ENCODE assay signal across 2 cellular contexts in the genomic region with DNA sequence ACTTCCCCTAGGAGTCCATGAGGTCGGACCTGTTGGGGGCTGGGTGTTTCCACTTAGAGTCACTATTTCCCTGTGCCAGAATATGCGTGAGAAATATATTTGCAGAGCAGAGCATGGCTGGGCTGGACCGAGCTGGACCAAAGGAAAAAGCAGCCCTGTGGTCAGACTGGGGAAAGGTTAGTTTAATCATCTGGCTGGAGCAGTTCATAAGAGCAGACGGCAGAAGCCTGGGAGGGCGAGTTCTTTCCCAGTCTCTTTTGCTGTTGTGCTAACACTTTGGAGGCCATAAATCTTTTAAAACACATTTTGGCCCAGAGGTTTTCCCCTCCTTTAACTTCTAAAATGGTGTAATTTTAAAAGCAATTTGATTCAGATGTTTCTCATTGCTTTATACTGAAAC.
TF ChIP-seq lines count a peak whose summit lies in the region.

No MANE protein-coding gene starts in this region.

TF ChIP-seq in IMR-90, 13 proteins besides CTCF, POLR2A, EP300 and RAD21:
- TF ChIP-seq CHD1 (IDR thresholded peaks at IDR 0.05; ENCODE audit: low read depth, low read length), result no peak
- TF ChIP-seq MAZ (IDR thresholded peaks at IDR 0.05; ENCODE audit: borderline replicate concordance, low read depth, low read length), result no peak
- no peak for TF ChIP-seq NFE2L2 (IDR thresholded peaks at IDR 0.05; ENCODE audit: low read depth, low read length)
- TF ChIP-seq, protein P1, sequence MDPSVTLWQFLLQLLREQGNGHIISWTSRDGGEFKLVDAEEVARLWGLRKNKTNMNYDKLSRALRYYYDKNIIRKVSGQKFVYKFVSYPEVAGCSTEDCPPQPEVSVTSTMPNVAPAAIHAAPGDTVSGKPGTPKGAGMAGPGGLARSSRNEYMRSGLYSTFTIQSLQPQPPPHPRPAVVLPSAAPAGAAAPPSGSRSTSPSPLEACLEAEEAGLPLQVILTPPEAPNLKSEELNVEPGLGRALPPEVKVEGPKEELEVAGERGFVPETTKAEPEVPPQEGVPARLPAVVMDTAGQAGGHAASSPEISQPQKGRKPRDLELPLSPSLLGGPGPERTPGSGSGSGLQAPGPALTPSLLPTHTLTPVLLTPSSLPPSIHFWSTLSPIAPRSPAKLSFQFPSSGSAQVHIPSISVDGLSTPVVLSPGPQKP (IDR thresholded peaks at IDR 0.05; ENCODE audit: borderline replicate concordance, low read depth, low read length), result no peak
- TF ChIP-seq MXI1 (IDR thresholded peaks at IDR 0.05; ENCODE audit: borderline replicate concordance, low read depth, low read length), result no peak
- no peak for TF ChIP-seq USF2 (IDR thresholded peaks at IDR 0.05; ENCODE audit: low read depth, low read length)
- TF ChIP-seq FOS (IDR thresholded peaks at IDR 0.05; ENCODE audit: low read depth, low read length), result no peak
- TF ChIP-seq CEBPB (IDR thresholded peaks at IDR 0.05; ENCODE audit: low read depth, low read length), result no peak
- no peak for TF ChIP-seq SMC3 (IDR thresholded peaks at IDR 0.05; ENCODE audit: low read depth, low read length)
- no peak for TF ChIP-seq RFX5 (IDR thresholded peaks at IDR 0.05; ENCODE audit: low read depth, low read length)
- no peak for TF ChIP-seq MAFK (IDR thresholded peaks at IDR 0.05; ENCODE audit: low read depth, low read length)
- TF ChIP-seq RCOR1 (IDR thresholded peaks at IDR 0.05; ENCODE audit: insufficient replicate concordance, low read length), result no peak
- TF ChIP-seq BHLHE40 (IDR thresholded peaks at IDR 0.05; ENCODE audit: low read depth, low read length), result no peak
TF ChIP-seq in IMR-90: peak in this region for 0.

TF ChIP-seq in H1, 55 proteins besides CTCF, POLR2A, EP300 and RAD21:
- TF ChIP-seq TAF7 (optimal IDR thresholded peaks at IDR 0.05; ENCODE audit: borderline replicate concordance, low read depth, low read length) (no peak), CHD2 (IDR thresholded peaks at IDR 0.05; ENCODE audit: low read length) (no peak), NANOG (IDR thresholded peaks at IDR 0.05; ENCODE audit: insufficient read depth, low read depth, low read length, poor library complexity, severe bottlenecking) (no peak), EGR1 (IDR thresholded peaks at IDR 0.05; ENCODE audit: borderline replicate concordance, low read depth, low read length) (no peak), RBBP5 (IDR thresholded peaks at IDR 0.05; ENCODE audit: borderline replicate concordance, low read depth, low read length) (no peak), KDM1A (IDR thresholded peaks at IDR 0.05; ENCODE audit: borderline replicate concordance, low read length) (no peak), JUND (IDR thresholded peaks at IDR 0.05; ENCODE audit: low read length) (no peak), SIN3A (conservative IDR thresholded peaks at IDR 0.05 in 1 of 2, IDR thresholded peaks at IDR 0.05 in 1 of 2; ENCODE audit: low read depth in 1 of 2, low read length in 2 of 2) (no peak)
- TF ChIP-seq, protein P2, sequence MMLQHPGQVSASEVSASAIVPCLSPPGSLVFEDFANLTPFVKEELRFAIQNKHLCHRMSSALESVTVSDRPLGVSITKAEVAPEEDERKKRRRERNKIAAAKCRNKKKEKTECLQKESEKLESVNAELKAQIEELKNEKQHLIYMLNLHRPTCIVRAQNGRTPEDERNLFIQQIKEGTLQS (IDR thresholded peaks at IDR 0.05; ENCODE audit: insufficient read depth, low read depth, low read length), result no peak
TF ChIP-seq in H1: peak in this region for 0.
